15 cellular contexts compared by ENCODE assay signal in the genomic region with DNA sequence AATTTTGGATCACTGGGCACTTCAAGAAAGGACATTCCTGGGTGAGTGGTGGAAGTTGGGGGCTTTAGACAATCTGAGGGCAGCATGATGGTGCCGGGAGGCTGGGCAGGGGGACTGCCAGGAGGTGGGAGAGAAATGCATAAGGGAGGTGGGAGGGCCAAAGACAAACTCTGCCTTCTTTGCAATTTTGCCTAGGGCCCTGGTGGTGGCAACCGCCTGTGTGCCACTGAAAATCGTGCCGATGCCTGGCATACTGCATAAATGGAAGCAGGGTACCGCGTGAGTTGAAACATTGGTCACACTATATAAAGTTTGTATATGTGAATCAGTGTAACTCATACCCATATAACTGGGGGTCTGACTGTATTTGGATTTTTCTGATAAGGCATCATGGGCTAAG. TPM values are rescaled to one million over a fixed set of nuclear protein-coding genes. Genes with fewer than 3 reads are reported as not detected.
DNase-seq lines count a peak whose midpoint lies in the region; TF ChIP-seq lines count a peak whose summit lies in the region.
"Had no signal": no experiment of that assay in that cellular context is flagged by ENCODE, and none has a peak within 500 bp of the region (broad histone marks: within the 10 kb centered on the region; RNA-seq: fewer than 3 reads in every experiment).

No MANE protein-coding gene starts in this region.

- peak overlapping the region; percentile 58 for H3K27ac Mint-ChIP-seq in activated CD4-positive, alpha-beta memory T cell treated with anti-CD3 and anti-CD28 coated beads for 36 hours

- peaks cover 26% of the 10 kb centered on the region for H3K4me1 ChIP-seq in cardiac muscle cell (ENCODE audit: low read depth)
- peaks cover 0 to 53% of the 10 kb centered on the region in 2 donors for H3K4me1 ChIP-seq in right atrium auricular region
- H3K4me1 ChIP-seq in iPS-18a (ENCODE audit: control insufficient read depth, low read depth, low read length) = peaks cover 17% of the 10 kb centered on the region
- peaks cover 49 to 52% of the 10 kb centered on the region in 2 donors for H3K4me1 ChIP-seq in thyroid gland
- H3K4me1 ChIP-seq in tibial nerve = peaks cover 0 to 79% (median 30%) of the 10 kb centered on the region in 4 donors

- peak overlapping the region; percentile 65 for H3K4me3 Mint-ChIP-seq in activated CD4-positive, alpha-beta memory T cell treated with anti-CD3 and anti-CD28 coated beads for 36 hours

- TF ChIP-seq EP300 in tibial nerve (IDR thresholded peaks at IDR 0.05) = no peak

- H3K4me1 Mint-ChIP-seq in activated CD4-positive, alpha-beta memory T cell treated with anti-CD3 and anti-CD28 coated beads for 36 hours (ENCODE audit: low read depth) = peaks cover 61% of the 10 kb centered on the region

- H3K27me3 Mint-ChIP-seq in activated CD4-positive, alpha-beta memory T cell treated with anti-CD3 and anti-CD28 coated beads for 36 hours = no peaks in the 10 kb centered on the region

- POLR2A ChIA-PET in activated CD4-positive, alpha-beta memory T cell treated with anti-CD3 and anti-CD28 coated beads for 36 hours (lab: Charles Lee) = no interaction called here

- TF ChIP-seq POLR2A in thyroid gland (IDR thresholded peaks at IDR 0.05) = no peak
- TF ChIP-seq POLR2A in tibial nerve (IDR thresholded peaks at IDR 0.05) = no peak

- TF ChIP-seq CTCF in cardiac muscle cell (IDR thresholded peaks at IDR 0.05; ENCODE audit: low read depth, low read length) (no peak), right atrium auricular region (IDR thresholded peaks at IDR 0.05) (no peak), thyroid gland (IDR thresholded peaks at IDR 0.05) (no peak), tibial nerve (IDR thresholded peaks at IDR 0.05) (no peak)

- CTCF ChIA-PET in activated CD4-positive, alpha-beta memory T cell treated with anti-CD3 and anti-CD28 coated beads for 36 hours (lab: Charles Lee) = no interaction called here

- peaks cover 13% of the 10 kb centered on the region for H3K36me3 ChIP-seq in cardiac muscle cell
- H3K36me3 ChIP-seq in right atrium auricular region = no peaks in the 10 kb centered on the region
- H3K36me3 ChIP-seq in iPS-18a (ENCODE audit: control insufficient read depth, low read depth, low read length) = peaks cover 24% of the 10 kb centered on the region
- peaks cover 0 to 5% of the 10 kb centered on the region in 2 donors for H3K36me3 ChIP-seq in thyroid gland
- peaks cover 0 to 14% (median 0%) of the 10 kb centered on the region in 3 donors for H3K36me3 ChIP-seq in tibial nerve

- H3K4me3 ChIP-seq in cardiac muscle cell (no peak overlapping the region), right atrium auricular region (no peak overlapping the region), iPS-18a (ENCODE audit: low read length) (peak overlapping the region; percentile 94), thyroid gland (replicated peaks in 1 of 3) (no peak overlapping the region), tibial nerve (no peak overlapping the region)
- H3K4me3 ChIP-seq: tibial artery had no signal

- DNase-seq in cardiac muscle cell (ENCODE audit: low read depth in 1 of 2, low spot score in 1 of 2) (no peak), right atrium auricular region (ENCODE audit: low spot score) (no peak), thyroid gland (no peak), GOT3 (lab: John Stamatoyannopoulos, UW) (no peak), DMS 273 treated with DMSO at 0.1 percent for 48 hours (lab: John Stamatoyannopoulos, UW) (no peak), tibial nerve (ENCODE audit: low spot score in 2 of 2) (no peak)
- no peak for DNase-seq in activated CD4-positive, alpha-beta memory T cell treated with anti-CD3 and anti-CD28 coated beads for 36 hours
- DNase-seq: activated CD4-positive, CD25-positive, alpha-beta regulatory T cell; aorta; NCI-H187 treated with DMSO at 0.1 percent for 48 hours; nucleus accumbens; stimulated activated CD4-positive, alpha-beta T cell treated with anti-CD3 and anti-CD28 coated beads, Interleukin-4, amount 100 ng/mL, for 1 hour; tibial artery had no signal

- peak overlapping the region; percentile 97 for H3K27ac ChIP-seq in cardiac muscle cell
- H3K27ac ChIP-seq in right atrium auricular region = no peak overlapping the region
- H3K27ac ChIP-seq in iPS-18a (ENCODE audit: low read length) = no peak overlapping the region
- H3K27ac ChIP-seq in thyroid gland = peak overlapping the region; percentile 8 to 100 (median 27)
- H3K27ac ChIP-seq in tibial nerve = peak overlapping the region in 1 of 4 donors; percentile 29
- H3K27ac ChIP-seq: epithelial cell of prostate, tibial artery had no signal

- no peak overlapping the region for H3K9ac ChIP-seq in iPS-18a (ENCODE audit: low read length)

- H3K9me3 ChIP-seq in cardiac muscle cell (ENCODE audit: low read depth) (no peaks in the 10 kb centered on the region), right atrium auricular region (no peaks in the 10 kb centered on the region), iPS-18a (ENCODE audit: control insufficient read depth, low read depth, low read length) (no peaks in the 10 kb centered on the region), thyroid gland (no peaks in the 10 kb centered on the region), tibial nerve (no peaks in the 10 kb centered on the region)
- H3K9me3 ChIP-seq: tibial artery had no signal

- H3K27me3 ChIP-seq in cardiac muscle cell = no peaks in the 10 kb centered on the region
- H3K27me3 ChIP-seq in right atrium auricular region = no peaks in the 10 kb centered on the region
- no peaks in the 10 kb centered on the region for H3K27me3 ChIP-seq in iPS-18a (ENCODE audit: control insufficient read depth, insufficient read depth, low read length)
- H3K27me3 ChIP-seq in thyroid gland = no peaks in the 10 kb centered on the region
- no peaks in the 10 kb centered on the region for H3K27me3 ChIP-seq in tibial nerve
- H3K27me3 ChIP-seq: tibial artery had no signal

- peaks cover 47% of the 10 kb centered on the region for H3K36me3 Mint-ChIP-seq in activated CD4-positive, alpha-beta memory T cell treated with anti-CD3 and anti-CD28 coated beads for 36 hours

- no peaks in the 10 kb centered on the region for H3K9me3 Mint-ChIP-seq in activated CD4-positive, alpha-beta memory T cell treated with anti-CD3 and anti-CD28 coated beads for 36 hours

- intact Hi-C loops in activated CD4-positive, alpha-beta memory T cell treated with anti-CD3 and anti-CD28 coated beads for 36 hours (cut with micrococcal nuclease) = no loop called here
- intact Hi-C loops in thyroid gland (cut with DNase I) = loop anchor here (10.0 kb wide), 1 partner anchor 52 kb away; no protein-coding TSS in a partner anchor

- 85 to 91% methylated on average over 6 of the region's 6 CpGs for WGBS in thyroid gland, 2 donors
- WGBS in tibial nerve, 2 donors = 79 to 81% methylated on average over 6 of the region's 6 CpGs

RNA-seq across cellular contexts. Expression of a gene that starts 3.3 kb away (rescaled TPM):
- total RNA-seq in cardiac muscle cell (55.1 and 105 TPM in 2 replicates), right atrium auricular region (10 to 100 TPM; 35.0 to 37.2 TPM), thyroid gland (100 to 1,000 TPM; 125 to 179 (median 145) TPM), tibial nerve (100 to 1,000 TPM in 2 of 4 donors, 10 to 100 TPM in 2; 76.2 to 107 (median 102) TPM)
- polyA plus RNA-seq in cardiac muscle cell = 87.8 and 109 TPM in 2 replicates
- total RNA-seq in activated CD4-positive, alpha-beta memory T cell treated with anti-CD3 and anti-CD28 coated beads for 36 hours = 100 to 1,000 TPM; 105 to 114 TPM

RNA-seq across cellular contexts. Expression of a gene that starts 21.8 kb away (rescaled TPM):
- 10.9 and 22.5 TPM in 2 replicates for total RNA-seq in cardiac muscle cell
- 101 and 129 TPM in 2 replicates for polyA plus RNA-seq in cardiac muscle cell
- 10 to 100 TPM; 20.2 to 45.9 TPM for total RNA-seq in right atrium auricular region
- total RNA-seq in activated CD4-positive, alpha-beta memory T cell treated with anti-CD3 and anti-CD28 coated beads for 36 hours = 1 to 10 TPM; 4.4 to 5.0 TPM
- total RNA-seq in thyroid gland = 10 to 100 TPM; 11.9 to 26.4 (median 23.0) TPM
- total RNA-seq in tibial nerve = 1 to 10 TPM; 5.9 to 8.6 (median 7.5) TPM

Comparison
In these comparisons a context has a peak if more than half of its experiments do, and no peak if none do; other contexts are left out.
1. H3K27ac ChIP-seq: peak in cardiac muscle cell (single experiment) and thyroid gland (3 of 3); none in right atrium auricular region (0 of 2) and iPS-18a (single experiment).